ENCODE assay signal across 20 cellular contexts in the genomic region with DNA sequence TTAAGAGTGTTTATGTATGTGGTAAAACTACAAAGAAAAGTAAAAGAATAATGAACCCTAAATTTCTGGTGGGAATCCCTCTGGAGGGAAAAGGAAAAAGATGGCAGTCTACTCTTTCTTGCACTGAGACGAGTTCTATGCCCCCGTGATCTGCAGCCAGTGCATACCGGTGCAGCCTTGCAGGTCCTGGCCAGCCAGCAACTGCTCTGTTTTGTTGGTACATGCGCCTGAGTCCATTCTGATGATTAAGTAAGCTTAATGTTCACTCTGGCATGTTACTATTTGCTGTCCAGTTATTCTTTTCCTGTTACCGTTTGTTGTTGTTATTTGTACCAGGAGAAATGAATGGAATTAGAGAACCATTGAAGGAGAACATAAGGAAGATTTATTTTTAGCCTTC.
"Had no signal": no experiment of that assay in that cellular context is flagged by ENCODE, and none has a peak within 500 bp of the region (broad histone marks: within the 10 kb centered on the region; RNA-seq: fewer than 3 reads in every experiment).

No MANE protein-coding gene starts in this region.

- H3K27me3 ChIP-seq: neutrophil, pancreas, thyroid gland, vagina had no signal

- ATAC-seq: left ventricle myocardium superior; lower lobe of right lung; natural killer cell; pancreas; sciatic nerve; stimulated activated effector memory CD8-positive, alpha-beta T cell treated with anti-CD3 and anti-CD28 coated beads, Interleukin-12 subunit alpha, Interleukin-12 subunit beta, amount 100 ng/mL, for 72 hours had no signal

- H3K4me1 ChIP-seq: esophagus squamous epithelium, lower lobe of right lung, pancreas, stomach, thyroid gland, vagina had no signal

- H3K27ac ChIP-seq: dorsolateral prefrontal cortex, esophagus squamous epithelium, lower lobe of right lung, neutrophil, pancreas, stomach, thyroid gland, vagina had no signal

- H3K4me3 ChIP-seq: dorsolateral prefrontal cortex, esophagus squamous epithelium, lower lobe of right lung, pancreas, stomach, thyroid gland, vagina had no signal

- H3K36me3 ChIP-seq: esophagus squamous epithelium, lower lobe of right lung, neutrophil, pancreas, stomach, thyroid gland, vagina had no signal

- H3K9me3 ChIP-seq: lower lobe of right lung, neutrophil, pancreas, thyroid gland, vagina had no signal

- DNase-seq: dorsolateral prefrontal cortex; effector CD4-positive, alpha-beta T cell; esophagus squamous epithelium; hypothalamus; immature natural killer cell; islet precursor cell; left ventricle myocardium superior; lower lobe of right lung; natural killer cell; pancreas; stimulated activated CD4-positive, alpha-beta T cell treated with anti-CD3 and anti-CD28 coated beads, Interleukin-2, amount 100 ng/mL, for 24 hours; stimulated activated CD4-positive, alpha-beta T cell treated with anti-CD3 and anti-CD28 coated beads, Interleukin-4, amount 100 ng/mL, for 24 hours; stimulated activated naive CD4-positive, alpha-beta T cell treated with Interleukin-2 at 50 U/mL for 16 hours; stomach; thyroid gland; trophoblast cell had no signal
